Comparison of ENCODE assay signal across 9 cellular contexts in genomic region chr16:3171181-3171854, GRCh38. TPM values are rescaled to one million over a fixed set of nuclear protein-coding genes. Genes with fewer than 3 reads are reported as not detected.
DNase-seq lines count a peak whose midpoint lies in the region; ATAC-seq and TF ChIP-seq lines count a peak whose summit lies in the region.
"Had no signal": no experiment of that assay in that cellular context is flagged by ENCODE, and none has a peak within 500 bp of the region (broad histone marks: within the 10 kb centered on the region; RNA-seq: fewer than 3 reads in every experiment).

No MANE protein-coding gene starts in this region.

- peak overlapping the region; percentile 0; the same call in 1 of the 2 replicates for H3K9ac ChIP-seq in OCI-LY1 (ENCODE audit: low read length)
- no peak overlapping the region for H3K9ac ChIP-seq in trophoblast cell (ENCODE audit: low read length)

- DNase-seq in trophoblast cell (no peak), medulla oblongata (ENCODE audit: extremely low spot score) (no peak), NCI-H2081 (lab: John Stamatoyannopoulos, UW) (no peak)

- no peaks in the 10 kb centered on the region for H3F3A ChIP-seq in OCI-LY1 (ENCODE audit: insufficient read depth, low read length)

- no peak overlapping the region for H2AK5ac ChIP-seq in trophoblast cell (ENCODE audit: low read length)

- no peaks in the 10 kb centered on the region for H3K9me2 ChIP-seq in OCI-LY1 (ENCODE audit: low read depth, low read length)

- no peaks in the 10 kb centered on the region for H3K36me3 Mint-ChIP-seq in brain

- no CpG with 5 or more reads among the region's 35 CpGs for WGBS in trophoblast cell (ENCODE audit: extremely low coverage, insufficient coverage, insufficient read length)

- H4K8ac ChIP-seq in trophoblast cell (ENCODE audit: low read depth, low read length), result no peak overlapping the region

- peak; percentile 44 for ATAC-seq in GM18867 (IDR thresholded peaks at IDR 0.05; ENCODE audit: unreplicated experiment)
- ATAC-seq in GM21390 (IDR thresholded peaks at IDR 0.05; ENCODE audit: unreplicated experiment), result no peak
- ATAC-seq in GM18868 (IDR thresholded peaks at IDR 0.05; ENCODE audit: unreplicated experiment), result no peak

- no peak overlapping the region for H3K18ac ChIP-seq in trophoblast cell (ENCODE audit: low read length)

- H2AFZ ChIP-seq in OCI-LY1 (ENCODE audit: low read length) (no peak overlapping the region), trophoblast cell (ENCODE audit: insufficient read depth, low read length, poor library complexity) (no peak overlapping the region)

- peak overlapping the region; percentile 66 for H3K4me2 ChIP-seq in OCI-LY1 (ENCODE audit: low read length)
- H3K4me2 ChIP-seq in trophoblast cell (ENCODE audit: low read length), result peak overlapping the region; percentile 43

- no peak overlapping the region for H2BK12ac ChIP-seq in trophoblast cell (ENCODE audit: low read length)

- H4K91ac ChIP-seq in trophoblast cell (ENCODE audit: low read depth, low read length), result no peak overlapping the region

- H3K4ac ChIP-seq in trophoblast cell (ENCODE audit: low read depth, low read length), result no peak overlapping the region

- peak overlapping the region; percentile 48 for H3K4me3 ChIP-seq in OCI-LY1 (ENCODE audit: low read depth, low read length, poor library complexity, severe bottlenecking)
- H3K4me3 ChIP-seq in trophoblast cell (ENCODE audit: low read depth, low read length), result no peak overlapping the region

- no peak overlapping the region for H3K27ac ChIP-seq in OCI-LY1 (ENCODE audit: low read depth, low read length, poor library complexity, severe bottlenecking)
- H3K27ac ChIP-seq in trophoblast cell (ENCODE audit: low read depth, low read length), result no peak overlapping the region

- H3K27me3 Mint-ChIP-seq in brain, result peaks cover 98% of the 10 kb centered on the region

- H3K9me3 Mint-ChIP-seq in brain, result peaks cover 0 to 13% (median 0%) of the 10 kb centered on the region in 5 experiments

- H3K4me3 Mint-ChIP-seq in brain, result peak overlapping the region; percentile 70 to 80 (median 72)

- H3K27me3 ChIP-seq in OCI-LY1 (ENCODE audit: insufficient read depth, low read length) (peaks cover 6% of the 10 kb centered on the region), trophoblast cell (ENCODE audit: insufficient read depth, low read length) (peaks cover 34% of the 10 kb centered on the region)

- H3K36me3 ChIP-seq in OCI-LY1 (ENCODE audit: insufficient read depth, low read length), result no peaks in the 10 kb centered on the region
- H3K36me3 ChIP-seq in trophoblast cell (ENCODE audit: control insufficient read depth in 1 of 2, insufficient read depth in 2 of 2, low read length in 2 of 2), result no peaks in the 10 kb centered on the region

- no peaks in the 10 kb centered on the region for H3K79me2 ChIP-seq in OCI-LY1 (ENCODE audit: insufficient read depth, low read length)
- H3K79me2 ChIP-seq in trophoblast cell (ENCODE audit: control insufficient read depth, insufficient read depth, low read length, poor library complexity), result no peaks in the 10 kb centered on the region

- H3K4me1 Mint-ChIP-seq in brain, result peaks cover 20% of the 10 kb centered on the region

- no peak overlapping the region for H2BK120ac ChIP-seq in trophoblast cell (ENCODE audit: insufficient read depth, low read length, poor library complexity)

- H4K20me1 ChIP-seq in OCI-LY1 (ENCODE audit: insufficient read depth, low read length), result no peaks in the 10 kb centered on the region

- H4K12ac ChIP-seq in trophoblast cell (ENCODE audit: low read depth, low read length), result no peak overlapping the region

- TF ChIP-seq CTCF in OCI-LY1 (IDR thresholded peaks at IDR 0.05; ENCODE audit: low read length) (no peak), brain (conservative IDR thresholded peaks at IDR 0.05) (no peak)

- H3K9me3 ChIP-seq in OCI-LY1 (ENCODE audit: low read length) (no peaks in the 10 kb centered on the region), trophoblast cell (ENCODE audit: insufficient read depth, low read depth, low read length) (peaks cover 3% of the 10 kb centered on the region)

- no peaks in the 10 kb centered on the region for H3K79me1 ChIP-seq in trophoblast cell (ENCODE audit: low read length)

- peaks cover 34% of the 10 kb centered on the region for H3K4me1 ChIP-seq in OCI-LY1 (ENCODE audit: insufficient read depth, low read length, severe bottlenecking)
- H3K4me1 ChIP-seq in trophoblast cell (ENCODE audit: control insufficient read depth in 1 of 2, insufficient read depth in 2 of 2, low read length in 2 of 2), result peaks cover 4 to 14% of the 10 kb centered on the region in 2 experiments

- H2BK5ac ChIP-seq in trophoblast cell (ENCODE audit: low read depth, low read length, poor library complexity), result no peak overlapping the region

- H3K27ac Mint-ChIP-seq in brain, result no peak overlapping the region

- H3K14ac ChIP-seq in trophoblast cell (ENCODE audit: low read length), result no peak overlapping the region

- no peak overlapping the region for H3K23ac ChIP-seq in trophoblast cell (ENCODE audit: low read length)

RNA-seq across cellular contexts. Expression of gene OR1F1, which starts 16.7 kb away (rescaled TPM):
- not detected for polyA plus RNA-seq in brain (ENCODE audit: insufficient read depth, low read depth, low replicate concordance)
- polyA plus RNA-seq in trophoblast cell (2013), result 0.06 TPM in 1 of 2 replicates, not detected in the other
- polyA plus RNA-seq: urinary bladder had no signal

RNA-seq across cellular contexts. Expression of gene ZNF213, which starts 36.5 kb away (rescaled TPM):
- 30.4 TPM for polyA plus RNA-seq in brain (ENCODE audit: insufficient read depth, low read depth, low replicate concordance)
- polyA plus RNA-seq in trophoblast cell (2013), result 8.3 and 8.5 TPM in 2 replicates

RNA-seq across cellular contexts. Expression of gene ZNF205, which starts 58.9 kb away (rescaled TPM):
- 25.2 TPM for polyA plus RNA-seq in brain (ENCODE audit: insufficient read depth, low read depth, low replicate concordance)
- polyA plus RNA-seq in trophoblast cell (2013), result 8.4 and 8.7 TPM in 2 replicates
